Comparison of ENCODE assay signal across 32 cellular contexts in the genomic region with DNA sequence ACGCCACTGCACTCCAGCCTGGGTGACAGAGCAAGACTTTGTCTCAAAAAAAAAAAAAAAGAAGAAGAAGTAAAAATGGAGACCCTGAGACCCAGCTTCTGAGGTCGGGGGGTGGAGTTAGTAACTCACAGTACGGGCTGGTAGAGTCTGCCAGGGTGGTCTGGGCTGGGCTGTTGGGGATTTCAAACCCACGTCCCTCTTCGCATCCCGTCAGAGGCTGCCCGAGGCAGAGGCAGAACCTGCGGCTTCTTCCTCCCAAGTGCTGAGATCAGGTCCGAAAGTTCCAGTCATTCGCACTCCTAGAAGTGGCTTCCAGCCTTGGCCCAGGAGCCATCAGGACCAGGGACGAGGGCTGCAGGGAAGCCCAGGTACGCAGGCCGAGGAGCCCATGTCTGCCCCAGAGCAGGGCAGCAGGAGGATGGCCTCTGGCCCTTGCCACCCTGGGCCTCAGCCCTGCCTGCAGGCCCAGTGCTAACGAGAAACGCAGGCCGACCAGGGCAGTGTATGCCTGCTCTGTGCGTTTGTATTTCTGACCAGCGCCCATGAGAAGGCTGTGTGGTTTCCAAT. TPM values are rescaled to one million over a fixed set of nuclear protein-coding genes. Genes with fewer than 3 reads are reported as not detected.
"Had no signal": no experiment of that assay in that cellular context is flagged by ENCODE, and none has a peak within 500 bp of the region (broad histone marks: within the 10 kb centered on the region; RNA-seq: fewer than 3 reads in every experiment).

No MANE protein-coding gene starts in this region.

- H3K4me3 ChIP-seq: smooth muscle cell, tibial nerve had no signal

- H3K27ac ChIP-seq: tibial nerve, WERI-Rb-1 had no signal

- H3K27ac Mint-ChIP-seq: activated CD8-positive, alpha-beta T cell treated with anti-CD3 and anti-CD28 coated beads for 36 hours; activated T-helper 17 cell treated with anti-CD3 and anti-CD28 coated beads, Interleukin-2, amount 50 U/mL, for 72 hours; dendritic cell treated with granulocyte-macrophage colony-stimulating factor and Interleukin-4, amounts not matched to agents 40 ng/mL and 50 ng/mL, for 4 days; endodermal cell; immature natural killer cell; naive B cell; progenitor cell of endocrine pancreas had no signal

- H3K4me1 Mint-ChIP-seq: activated T-helper 17 cell treated with anti-CD3 and anti-CD28 coated beads, Interleukin-2, amount 50 U/mL, for 72 hours; endodermal cell had no signal

- H3K4me3 Mint-ChIP-seq: activated CD8-positive, alpha-beta T cell treated with anti-CD3 and anti-CD28 coated beads for 36 hours; activated T-cell treated with anti-CD3 and anti-CD28 coated beads, Interleukin-2, amount 50 U/mL, for 4 hours; activated T-helper 17 cell treated with anti-CD3 and anti-CD28 coated beads, Interleukin-2, amount 50 U/mL, for 72 hours; dendritic cell treated with granulocyte-macrophage colony-stimulating factor and Interleukin-4, amounts not matched to agents 40 ng/mL and 50 ng/mL, for 4 days; endodermal cell; immature natural killer cell; mesothelial cell of epicardium; naive B cell had no signal

- ATAC-seq: activated CD4-positive, CD25-positive, alpha-beta regulatory T cell treated with anti-CD3 and anti-CD28 coated beads, Interleukin-2, amount 50 U/mL, for 24 hours; activated CD8-positive, alpha-beta T cell treated with anti-CD3 and anti-CD28 coated beads for 36 hours; activated T-cell treated with anti-CD3 and anti-CD28 coated beads, Interleukin-2, amount 50 U/mL, for 4 hours; activated T-helper 17 cell treated with anti-CD3 and anti-CD28 coated beads, Interleukin-2, amount 50 U/mL, for 72 hours; esophagus mucosa had no signal

- FAIRE-seq: urothelium cell line had no signal

- H3K9me3 ChIP-seq: heart left ventricle, tibial nerve had no signal

- H3K36me3 Mint-ChIP-seq: immature natural killer cell, mesothelial cell of epicardium, naive B cell had no signal

- H3K27me3 ChIP-seq: tibial nerve had no signal

- DNase-seq: activated CD4-positive, alpha-beta T cell treated with anti-CD3 and anti-CD28 coated beads, Interleukin-2, amount 50 U/mL, for 1 hour; activated CD8-positive, alpha-beta T cell treated with anti-CD3 and anti-CD28 coated beads for 36 hours; activated gamma-delta T cell treated with Interleukin-2 at 50 U/mL for 16 hours; activated naive CD4-positive, alpha-beta T cell treated with anti-CD3 and anti-CD28 coated beads, Interleukin-2, amount 50 U/mL, for 16 hours; activated T-cell treated with anti-CD3 and anti-CD28 coated beads, Interleukin-2, amount 50 U/mL, for 4 hours; amniotic stem cell; central memory CD4-positive, alpha-beta T cell; endodermal cell; foreskin fibroblast; hypothalamus; immature natural killer cell; naive B cell; stimulated activated CD4-positive, alpha-beta T cell treated with anti-CD3 and anti-CD28 coated beads, Interleukin-2, amount 100 ng/mL, for 24 hours; stimulated activated naive CD4-positive, alpha-beta T cell treated with Interleukin-2 at 50 U/mL for 16 hours; T-helper 9 cell; WERI-Rb-1 had no signal

- H3K9me3 Mint-ChIP-seq: activated CD8-positive, alpha-beta T cell treated with anti-CD3 and anti-CD28 coated beads for 36 hours; activated T-cell treated with anti-CD3 and anti-CD28 coated beads, Interleukin-2, amount 50 U/mL, for 4 hours; activated T-helper 17 cell treated with anti-CD3 and anti-CD28 coated beads, Interleukin-2, amount 50 U/mL, for 72 hours; dendritic cell treated with granulocyte-macrophage colony-stimulating factor and Interleukin-4, amounts not matched to agents 40 ng/mL and 50 ng/mL, for 4 days; endodermal cell; immature natural killer cell; mesothelial cell of epicardium; naive B cell had no signal

- H3K27me3 Mint-ChIP-seq: activated CD8-positive, alpha-beta T cell treated with anti-CD3 and anti-CD28 coated beads for 36 hours; activated T-helper 17 cell treated with anti-CD3 and anti-CD28 coated beads, Interleukin-2, amount 50 U/mL, for 72 hours had no signal

- H3K4me2 ChIP-seq: smooth muscle cell had no signal

- H3K36me3 ChIP-seq: heart left ventricle, tibial nerve, WERI-Rb-1 had no signal

RNA-seq across cellular contexts. Expression of a gene that starts 36.0 kb away (rescaled TPM):
- total RNA-seq: activated CD8-positive, alpha-beta T cell treated with anti-CD3 and anti-CD28 coated beads for 36 hours; activated T-cell treated with anti-CD3 and anti-CD28 coated beads, Interleukin-2, amount 50 U/mL, for 4 hours; activated T-helper 17 cell treated with anti-CD3 and anti-CD28 coated beads, Interleukin-2, amount 50 U/mL, for 72 hours; endodermal cell; esophagus mucosa; heart left ventricle; kidney epithelial cell; lung microvascular endothelial cell; mesothelial cell of epicardium; osteocyte; progenitor cell of endocrine pancreas; renal cortical epithelial cell; smooth muscle cell; T-helper 1 cell treated with Interleukin-12 subunit alpha and Interleukin-12 subunit beta and Interleukin-4 antibody, amounts not matched to agents 30 ng/mL and 1 ng/mL, for 36 hours; temporal lobe had no signal
- polyA plus RNA-seq: heart left ventricle, immature natural killer cell, smooth muscle cell had no signal

RNA-seq across cellular contexts. Expression of a gene that starts 45.7 kb away (rescaled TPM):
- total RNA-seq: activated T-helper 17 cell treated with anti-CD3 and anti-CD28 coated beads, Interleukin-2, amount 50 U/mL, for 72 hours; T-helper 1 cell treated with Interleukin-12 subunit alpha and Interleukin-12 subunit beta and Interleukin-4 antibody, amounts not matched to agents 30 ng/mL and 1 ng/mL, for 36 hours had no signal
- polyA plus RNA-seq: immature natural killer cell had no signal
